Comparison of ENCODE assay signal across 2 cellular contexts in the genomic region with DNA sequence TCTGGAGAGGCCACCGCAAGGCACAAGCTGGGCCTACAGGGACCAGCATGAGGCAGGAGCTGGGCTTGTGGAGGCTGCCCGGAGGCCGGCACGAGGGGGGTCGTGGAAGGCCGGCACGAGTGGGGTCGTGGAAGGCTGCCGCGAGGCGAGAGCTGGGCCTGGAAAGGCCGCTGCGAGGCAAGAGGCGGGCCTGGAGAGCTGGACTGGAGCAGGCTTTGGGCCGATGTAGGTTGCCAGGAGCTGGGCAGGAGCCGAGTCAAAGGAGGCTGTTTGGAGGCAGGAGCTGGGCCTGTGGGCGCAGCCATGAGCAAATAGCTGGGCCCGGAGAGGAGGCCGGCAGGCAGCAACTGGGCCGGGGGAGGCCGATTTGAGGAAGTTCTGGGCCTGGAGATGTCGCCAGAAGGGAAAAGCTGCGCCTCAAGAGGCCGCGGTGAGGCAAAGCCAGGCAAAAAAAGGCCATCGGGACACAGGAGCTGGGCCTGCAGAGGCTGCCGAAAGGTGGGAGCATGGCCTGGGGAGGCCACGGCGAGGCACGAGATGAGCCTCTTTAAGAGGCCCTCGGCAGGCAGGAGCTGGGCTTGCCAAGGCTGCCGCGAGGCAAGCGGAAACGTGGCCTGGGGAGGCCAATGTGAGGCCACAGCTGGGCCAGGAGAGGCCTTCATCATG.
TF ChIP-seq lines count a peak whose summit lies in the region.

No MANE protein-coding gene starts in this region.

TF ChIP-seq in HCT116, 20 proteins besides CTCF, POLR2A, EP300 and RAD21:
- TF ChIP-seq YY1 (IDR thresholded peaks at IDR 0.05; ENCODE audit: extremely low read depth, insufficient replicate concordance, low read depth, low read length), result no peak
- no peak for TF ChIP-seq SIN3A (IDR thresholded peaks at IDR 0.05; ENCODE audit: low read depth)
- TF ChIP-seq, protein P1, sequence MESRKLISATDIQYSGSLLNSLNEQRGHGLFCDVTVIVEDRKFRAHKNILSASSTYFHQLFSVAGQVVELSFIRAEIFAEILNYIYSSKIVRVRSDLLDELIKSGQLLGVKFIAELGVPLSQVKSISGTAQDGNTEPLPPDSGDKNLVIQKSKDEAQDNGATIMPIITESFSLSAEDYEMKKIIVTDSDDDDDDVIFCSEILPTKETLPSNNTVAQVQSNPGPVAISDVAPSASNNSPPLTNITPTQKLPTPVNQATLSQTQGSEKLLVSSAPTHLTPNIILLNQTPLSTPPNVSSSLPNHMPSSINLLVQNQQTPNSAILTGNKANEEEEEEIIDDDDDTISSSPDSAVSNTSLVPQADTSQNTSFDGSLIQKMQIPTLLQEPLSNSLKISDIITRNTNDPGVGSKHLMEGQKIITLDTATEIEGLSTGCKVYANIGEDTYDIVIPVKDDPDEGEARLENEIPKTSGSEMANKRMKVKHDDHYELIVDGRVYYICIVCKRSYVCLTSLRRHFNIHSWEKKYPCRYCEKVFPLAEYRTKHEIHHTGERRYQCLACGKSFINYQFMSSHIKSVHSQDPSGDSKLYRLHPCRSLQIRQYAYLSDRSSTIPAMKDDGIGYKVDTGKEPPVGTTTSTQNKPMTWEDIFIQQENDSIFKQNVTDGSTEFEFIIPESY (IDR thresholded peaks at IDR 0.05; ENCODE audit: extremely low read depth, insufficient replicate concordance, low read length), result no peak
- no peak for TF ChIP-seq EZH2phosphoT487 (IDR thresholded peaks at IDR 0.05; ENCODE audit: borderline replicate concordance)
- TF ChIP-seq FOSL1 (IDR thresholded peaks at IDR 0.05; ENCODE audit: low read depth), result no peak
- no peak for TF ChIP-seq POLR2AphosphoS5 (IDR thresholded peaks at IDR 0.05; ENCODE audit: low read depth, low read length)
- no peak for TF ChIP-seq CEBPB (IDR thresholded peaks at IDR 0.05; ENCODE audit: low read depth)
- TF ChIP-seq CBX3 (IDR thresholded peaks at IDR 0.05; ENCODE audit: low read depth), result no peak
- TF ChIP-seq ELF1 (IDR thresholded peaks at IDR 0.05; ENCODE audit: borderline replicate concordance, low read depth), result no peak
- TF ChIP-seq, protein P2, sequence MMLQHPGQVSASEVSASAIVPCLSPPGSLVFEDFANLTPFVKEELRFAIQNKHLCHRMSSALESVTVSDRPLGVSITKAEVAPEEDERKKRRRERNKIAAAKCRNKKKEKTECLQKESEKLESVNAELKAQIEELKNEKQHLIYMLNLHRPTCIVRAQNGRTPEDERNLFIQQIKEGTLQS (IDR thresholded peaks at IDR 0.05), result no peak
- TF ChIP-seq SRF (IDR thresholded peaks at IDR 0.05; ENCODE audit: low read depth), result no peak
- no peak for TF ChIP-seq ZNF274 (IDR thresholded peaks at IDR 0.05; ENCODE audit: low read depth, low read length)
- TF ChIP-seq, protein P3, sequence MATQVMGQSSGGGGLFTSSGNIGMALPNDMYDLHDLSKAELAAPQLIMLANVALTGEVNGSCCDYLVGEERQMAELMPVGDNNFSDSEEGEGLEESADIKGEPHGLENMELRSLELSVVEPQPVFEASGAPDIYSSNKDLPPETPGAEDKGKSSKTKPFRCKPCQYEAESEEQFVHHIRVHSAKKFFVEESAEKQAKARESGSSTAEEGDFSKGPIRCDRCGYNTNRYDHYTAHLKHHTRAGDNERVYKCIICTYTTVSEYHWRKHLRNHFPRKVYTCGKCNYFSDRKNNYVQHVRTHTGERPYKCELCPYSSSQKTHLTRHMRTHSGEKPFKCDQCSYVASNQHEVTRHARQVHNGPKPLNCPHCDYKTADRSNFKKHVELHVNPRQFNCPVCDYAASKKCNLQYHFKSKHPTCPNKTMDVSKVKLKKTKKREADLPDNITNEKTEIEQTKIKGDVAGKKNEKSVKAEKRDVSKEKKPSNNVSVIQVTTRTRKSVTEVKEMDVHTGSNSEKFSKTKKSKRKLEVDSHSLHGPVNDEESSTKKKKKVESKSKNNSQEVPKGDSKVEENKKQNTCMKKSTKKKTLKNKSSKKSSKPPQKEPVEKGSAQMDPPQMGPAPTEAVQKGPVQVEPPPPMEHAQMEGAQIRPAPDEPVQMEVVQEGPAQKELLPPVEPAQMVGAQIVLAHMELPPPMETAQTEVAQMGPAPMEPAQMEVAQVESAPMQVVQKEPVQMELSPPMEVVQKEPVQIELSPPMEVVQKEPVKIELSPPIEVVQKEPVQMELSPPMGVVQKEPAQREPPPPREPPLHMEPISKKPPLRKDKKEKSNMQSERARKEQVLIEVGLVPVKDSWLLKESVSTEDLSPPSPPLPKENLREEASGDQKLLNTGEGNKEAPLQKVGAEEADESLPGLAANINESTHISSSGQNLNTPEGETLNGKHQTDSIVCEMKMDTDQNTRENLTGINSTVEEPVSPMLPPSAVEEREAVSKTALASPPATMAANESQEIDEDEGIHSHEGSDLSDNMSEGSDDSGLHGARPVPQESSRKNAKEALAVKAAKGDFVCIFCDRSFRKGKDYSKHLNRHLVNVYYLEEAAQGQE (IDR thresholded peaks at IDR 0.05; ENCODE audit: low read depth), result no peak
- TF ChIP-seq, protein P4, sequence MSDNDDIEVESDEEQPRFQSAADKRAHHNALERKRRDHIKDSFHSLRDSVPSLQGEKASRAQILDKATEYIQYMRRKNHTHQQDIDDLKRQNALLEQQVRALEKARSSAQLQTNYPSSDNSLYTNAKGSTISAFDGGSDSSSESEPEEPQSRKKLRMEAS (IDR thresholded peaks at IDR 0.05), result no peak
- TF ChIP-seq TCF7L2 (IDR thresholded peaks at IDR 0.05; ENCODE audit: borderline replicate concordance, extremely low read depth, insufficient read depth, insufficient read length), result no peak
- no peak; the same call in 1 of the 2 replicates for TF ChIP-seq ZFX (IDR thresholded peaks at IDR 0.05)
- no peak for TF ChIP-seq EGR1 (IDR thresholded peaks at IDR 0.05; ENCODE audit: low read depth)
- no peak for TF ChIP-seq EZH2 (IDR thresholded peaks at IDR 0.05)

TF ChIP-seq in H1, 55 proteins besides CTCF, POLR2A, EP300 and RAD21:
- no peak for TF ChIP-seq KDM1A (IDR thresholded peaks at IDR 0.05; ENCODE audit: borderline replicate concordance, low read length)
- TF ChIP-seq BRCA1 (IDR thresholded peaks at IDR 0.05; ENCODE audit: low read depth, low read length), result no peak
- no peak for TF ChIP-seq BACH1 (IDR thresholded peaks at IDR 0.05; ENCODE audit: low read length)
- no peak for TF ChIP-seq ZNF274 (IDR thresholded peaks at IDR 0.05; ENCODE audit: borderline replicate concordance, extremely low read depth, low read length)
